ENCODE assay signal across 35 cellular contexts in the genomic region with DNA sequence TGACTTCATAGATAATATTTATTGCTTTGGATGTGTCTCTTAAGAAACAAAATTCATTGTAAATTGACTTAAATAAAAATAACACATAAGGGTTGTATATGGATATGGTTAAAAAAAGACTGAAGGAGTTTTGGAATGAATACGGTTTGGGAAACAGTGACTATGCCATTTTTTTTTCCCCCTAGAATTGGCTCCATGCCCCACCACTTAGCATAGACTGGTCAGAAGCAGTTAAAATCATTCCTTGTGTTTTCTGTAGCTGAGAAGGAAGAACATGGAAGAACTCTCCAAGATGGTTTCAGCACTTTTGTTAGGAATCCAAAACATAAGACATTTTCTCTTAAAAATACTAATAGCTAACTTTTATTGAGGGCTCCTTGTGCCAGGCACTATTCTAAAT. TPM values are rescaled to one million over a fixed set of nuclear protein-coding genes. Genes with fewer than 3 reads are reported as not detected.
"Had no signal": no experiment of that assay in that cellular context is flagged by ENCODE, and none has a peak within 500 bp of the region (broad histone marks: within the 10 kb centered on the region; RNA-seq: fewer than 3 reads in every experiment).

No MANE protein-coding gene starts in this region.

- FAIRE-seq: kidney, TTC549 had no signal

- H3K27me3 ChIP-seq: ovary, right lobe of liver, uterus had no signal

- H3K27ac Mint-ChIP-seq: activated naive CD4-positive, alpha-beta T cell treated with anti-CD3 and anti-CD28 coated beads, Interleukin-2, amount 10 ng/mL, durations not matched to agents 7 days and 5 days; activated T-helper 1 cell treated with anti-CD3 and anti-CD28 coated beads, Interleukin-12 subunit alpha, Interleukin-12 subunit beta, Interleukin-2, Interleukin-4 antibody, amounts not matched to agents 30 ng/mL and 10 ng/mL and 1 ng/mL, durations not matched to agents 14 hours and 24 hours and 36 hours; immature natural killer cell; memory B cell; nephron progenitor cell; progenitor cell of endocrine pancreas; T-helper 1 cell treated with Interleukin-12 subunit alpha and Interleukin-12 subunit beta and Interleukin-4 antibody, amounts not matched to agents 30 μg/mL and 1 μg/mL, for 36 hours; type B pancreatic cell had no signal

- H3K36me3 Mint-ChIP-seq: activated naive CD4-positive, alpha-beta T cell treated with anti-CD3 and anti-CD28 coated beads, Interleukin-2, amount 10 ng/mL, durations not matched to agents 7 days and 5 days; immature natural killer cell; memory B cell; type B pancreatic cell had no signal

- H3K4me3 ChIP-seq: ovary, right lobe of liver, skin epidermis, thoracic aorta, uterus had no signal

- H3K27ac ChIP-seq: neutrophil, ovary, thoracic aorta, VCaP had no signal

- H3K9me3 Mint-ChIP-seq: activated T-helper 1 cell treated with anti-CD3 and anti-CD28 coated beads, Interleukin-12 subunit alpha, Interleukin-12 subunit beta, Interleukin-2, Interleukin-4 antibody, amounts not matched to agents 30 ng/mL and 10 ng/mL and 1 ng/mL, durations not matched to agents 14 hours and 24 hours and 36 hours; immature natural killer cell; T-helper 1 cell treated with Interleukin-12 subunit alpha and Interleukin-12 subunit beta and Interleukin-4 antibody, amounts not matched to agents 30 μg/mL and 1 μg/mL, for 36 hours; type B pancreatic cell had no signal

- H3K4me1 ChIP-seq: uterus had no signal

- ATAC-seq: esophagus mucosa; left colon; stimulated activated naive CD8-positive, alpha-beta T cell treated with anti-CD3 and anti-CD28 coated beads, Interleukin-15, Interleukin-2, amounts not matched to agents 100 U/mL and 50 U/mL, for 24 hours had no signal

- H3K9me3 ChIP-seq: neutrophil, ovary, right lobe of liver, thoracic aorta, uterus had no signal

- H3K36me3 ChIP-seq: neutrophil, ovary, right lobe of liver, thoracic aorta, uterus had no signal

- DNase-seq: activated CD4-positive, alpha-beta T cell treated with anti-CD3 and anti-CD28 coated beads for 4 hours; activated CD4-positive, alpha-beta T cell treated with anti-CD3 and anti-CD28 coated beads, Interleukin-2, amount 50 U/mL, for 4 hours; activated CD8-positive, alpha-beta memory T cell treated with anti-CD3 and anti-CD28 coated beads for 24 hours; activated gamma-delta T cell; activated naive CD4-positive, alpha-beta T cell treated with anti-CD3 and anti-CD28 coated beads, Interleukin-2, amount 10 ng/mL, durations not matched to agents 7 days and 5 days; activated T-cell treated with anti-CD3 and anti-CD28 coated beads, Interleukin-2, amount 50 U/mL, for 1 hour; amygdala; caudate nucleus; cortex of kidney; head of caudate nucleus; hypothalamus; immature natural killer cell; kidney; left colon; nephron progenitor cell; ovary; right lobe of liver; stimulated activated CD4-positive, alpha-beta T cell treated with anti-CD3 and anti-CD28 coated beads, Interleukin-12 subunit alpha, Interleukin-12 subunit beta, amount 100 ng/mL, for 4 hours; stimulated activated CD4-positive, alpha-beta T cell treated with anti-CD3 and anti-CD28 coated beads, Interleukin-4, amount 100 ng/mL, for 1 hour; stimulated activated naive CD8-positive, alpha-beta T cell treated with anti-CD3 and anti-CD28 coated beads, Interleukin-15, Interleukin-2, amounts not matched to agents 100 U/mL and 50 U/mL, for 24 hours; SW 1271; T-helper 9 cell; uterus had no signal

RNA-seq across cellular contexts. Expression of gene FAM20A, which starts 39.4 kb away (rescaled TPM):
- total RNA-seq: activated T-helper 1 cell treated with anti-CD3 and anti-CD28 coated beads, Interleukin-12 subunit alpha, Interleukin-12 subunit beta, Interleukin-2, Interleukin-4 antibody, amounts not matched to agents 30 ng/mL and 10 ng/mL and 1 ng/mL, durations not matched to agents 14 hours and 24 hours and 36 hours; chondrocyte had no signal
- polyA plus RNA-seq: immature natural killer cell had no signal
